16 cellular contexts compared by ENCODE assay signal in the genomic region with DNA sequence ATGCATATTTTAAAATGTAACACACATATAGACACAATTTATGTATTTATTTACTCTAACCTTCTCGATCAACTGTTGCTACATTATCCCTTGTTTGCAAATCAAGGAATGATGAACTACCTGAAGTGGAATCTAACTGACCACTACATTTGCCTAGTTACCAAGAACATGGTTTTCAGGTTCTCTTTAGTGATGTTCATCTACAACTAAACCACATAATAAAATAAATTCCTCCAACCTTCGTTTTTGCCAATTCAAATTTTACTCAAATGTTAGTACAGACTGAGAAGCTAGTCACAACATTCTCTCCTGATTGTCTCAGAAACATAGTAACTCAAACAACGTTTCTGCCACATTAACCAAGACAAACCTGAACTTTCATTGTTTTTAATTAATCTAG.
DNase-seq lines count a peak whose midpoint lies in the region; ATAC-seq, FAIRE-seq and TF ChIP-seq lines count a peak whose summit lies in the region.
"Had no signal": no experiment of that assay in that cellular context is flagged by ENCODE, and none has a peak within 500 bp of the region (broad histone marks: within the 10 kb centered on the region; RNA-seq: fewer than 3 reads in every experiment).

No MANE protein-coding gene starts in this region.

- H4K20me1 ChIP-seq in GM23248 (ENCODE audit: insufficient read depth) (no peaks in the 10 kb centered on the region), keratinocyte (ENCODE audit: control insufficient read depth, extremely low read depth, insufficient read depth, low read length) (no peaks in the 10 kb centered on the region), smooth muscle cell (ENCODE audit: low read depth) (peaks cover 90% of the 10 kb centered on the region)

- H3K79me2 ChIP-seq in GM23248 (ENCODE audit: insufficient read depth), result peaks cover 85% of the 10 kb centered on the region
- peaks cover 62% of the 10 kb centered on the region for H3K79me2 ChIP-seq in keratinocyte (ENCODE audit: control insufficient read depth, insufficient read depth, low read length)
- peaks cover 67% of the 10 kb centered on the region for H3K79me2 ChIP-seq in smooth muscle cell (ENCODE audit: low read depth)

- no peaks in the 10 kb centered on the region for H3K9me2 ChIP-seq in GM23248 (ENCODE audit: insufficient read depth)

- no peak for DNase-seq in GM23248
- DNase-seq in keratinocyte (ENCODE audit: low read depth, low spot score), result no peak
- DNase-seq in smooth muscle cell (lab: John Stamatoyannopoulos, UW; ENCODE audit: unreplicated experiment), result no peak
- no peak for DNase-seq in nucleus accumbens (lab: John Stamatoyannopoulos, UW)
- DNase-seq in NCI-H2029 treated with DMSO at 0.1 percent for 48 hours (lab: John Stamatoyannopoulos, UW), result no peak
- DNase-seq in SIG-M5 treated with dmso at 0.1 percent for 504 hours (lab: John Stamatoyannopoulos, UW; ENCODE audit: unreplicated experiment), result no peak
- DNase-seq: activated B cell treated with CpG ODN at 0.5 μM for 24 hours; activated T-cell treated with anti-CD3 and anti-CD28 coated beads, Interleukin-2, amount 50 U/mL, for 24 hours; COR-L47; erythroblast; SHP77; stimulated activated CD4-positive, alpha-beta T cell treated with anti-CD3 and anti-CD28 coated beads, Interleukin-1b, Interleukin-23, amount 100 ng/mL, for 48 hours had no signal

- H3F3A ChIP-seq in GM23248 (ENCODE audit: insufficient read depth), result peaks cover 62% of the 10 kb centered on the region
- no peaks in the 10 kb centered on the region for H3F3A ChIP-seq in smooth muscle cell (ENCODE audit: low read depth)

- no peaks in the 10 kb centered on the region for H3K36me3 ChIP-seq in GM23248 (ENCODE audit: low read depth)
- H3K36me3 ChIP-seq in keratinocyte (ENCODE audit: control insufficient read depth in 2 of 2, extremely low read depth in 1 of 2, insufficient read depth in 2 of 2, low read length in 2 of 2), result no peaks in the 10 kb centered on the region
- no peaks in the 10 kb centered on the region for H3K36me3 ChIP-seq in smooth muscle cell (ENCODE audit: low read depth)

- H3K9me3 ChIP-seq in GM23248 (ENCODE audit: low read depth) (no peaks in the 10 kb centered on the region), keratinocyte (ENCODE audit: control insufficient read depth, low read depth, low read length) (no peaks in the 10 kb centered on the region), smooth muscle cell (replicated peaks; ENCODE audit: low read depth) (no peaks in the 10 kb centered on the region)

- no peak overlapping the region for H3K9ac ChIP-seq in GM23248
- H3K9ac ChIP-seq in keratinocyte (ENCODE audit: control insufficient read depth, extremely low read depth, insufficient read depth, low read length), result peak overlapping the region; percentile 93
- H3K9ac ChIP-seq in smooth muscle cell (ENCODE audit: low read depth), result no peak overlapping the region

- in situ Hi-C loops in GM23248 (cut with MboI), result no loop called here

- FAIRE-seq in keratinocyte (lab: Jason Lieb, UNC), result peak; percentile 43

- H3K9me1 ChIP-seq in keratinocyte (ENCODE audit: control insufficient read depth, extremely low read depth, insufficient read depth, low read length), result no peaks in the 10 kb centered on the region

- H3K4me2 ChIP-seq in GM23248 (ENCODE audit: unreplicated experiment), result peak overlapping the region; percentile 98
- peak overlapping the region; percentile 98 for H3K4me2 ChIP-seq in keratinocyte (ENCODE audit: control insufficient read depth, extremely low read depth, insufficient read depth, low read depth, low read length)
- no peak overlapping the region for H3K4me2 ChIP-seq in smooth muscle cell

- ATAC-seq in HG03045 (IDR thresholded peaks at IDR 0.05; ENCODE audit: unreplicated experiment), result no peak
- ATAC-seq: stimulated activated effector memory CD8-positive, alpha-beta T cell treated with anti-CD3 and anti-CD28 coated beads, Interleukin-12 subunit alpha, Interleukin-12 subunit beta, amount 100 ng/mL, for 72 hours had no signal

- TF ChIP-seq CTCF in VCaP (conservative IDR thresholded peaks at IDR 0.05) (no peak), keratinocyte (optimal IDR thresholded peaks at IDR 0.05 in 1 of 3, IDR thresholded peaks at IDR 0.05 in 1 of 3, conservative IDR thresholded peaks at IDR 0.05 in 1 of 3; ENCODE audit: extremely low read depth in 1 of 3, insufficient read depth in 2 of 3, low read length in 3 of 3) (no peak), smooth muscle cell (IDR thresholded peaks at IDR 0.05; ENCODE audit: borderline replicate concordance, insufficient read depth, poor library complexity, severe bottlenecking) (no peak)

- peaks cover 59% of the 10 kb centered on the region for H3K4me1 ChIP-seq in GM23248 (ENCODE audit: insufficient read depth)
- peaks cover 60% of the 10 kb centered on the region for H3K4me1 ChIP-seq in keratinocyte (ENCODE audit: control insufficient read depth, extremely low read depth, insufficient read depth, low read length)
- peaks cover 34% of the 10 kb centered on the region for H3K4me1 ChIP-seq in smooth muscle cell (ENCODE audit: low read depth)

- H2AFZ ChIP-seq in GM23248 (no peak overlapping the region), keratinocyte (ENCODE audit: control insufficient read depth, low read length) (no peak overlapping the region), smooth muscle cell (ENCODE audit: low read depth) (no peak overlapping the region)

- WGBS in GM23248 (ENCODE audit: low coverage in 1 of 2, low lambda C conversion rate in 2 of 2, missing lambda C conversion rate in 2 of 2), 2 experiments, result 87 to 96% methylated on average over 3 of the region's 3 CpGs
- WGBS in smooth muscle cell (ENCODE audit: low lambda C conversion rate), result 80% methylated on average over 3 of the region's 3 CpGs

- H3K27me3 ChIP-seq in GM23248 (replicated peaks; ENCODE audit: insufficient read depth) (no peaks in the 10 kb centered on the region), keratinocyte (ENCODE audit: control insufficient read depth, extremely low read depth, insufficient read depth, low read length) (no peaks in the 10 kb centered on the region), smooth muscle cell (ENCODE audit: low read depth) (no peaks in the 10 kb centered on the region)

- peak overlapping the region; percentile 90; the same call in 1 of the 2 replicates for H3K4me3 ChIP-seq in GM23248
- H3K4me3 ChIP-seq in keratinocyte (ENCODE audit: control insufficient read depth in 2 of 3, extremely low read depth in 1 of 3, insufficient read depth in 2 of 3, low read depth in 1 of 3, low read length in 3 of 3), result peak overlapping the region in 2 of 3 experiments; percentile 70 to 91
- H3K4me3 ChIP-seq in smooth muscle cell, result peak overlapping the region; percentile 72

- dilution Hi-C loops in keratinocyte (cut with MboI; ENCODE audit: extremely low pct_ligation_motif_present, low sequenced_read_pairs), result no loop called here

- H3K27ac ChIP-seq in GM23248, result 0 out of 2 replicates have a peak overlapping the region, but pooled peaks have one; percentile 0
- peak overlapping the region; percentile 98 for H3K27ac ChIP-seq in VCaP
- H3K27ac ChIP-seq in keratinocyte (ENCODE audit: control insufficient read depth, insufficient read depth, low read length), result peak overlapping the region; percentile 86
- H3K27ac ChIP-seq in smooth muscle cell (ENCODE audit: low read depth), result no peak overlapping the region
- H3K27ac ChIP-seq: HL-60 had no signal
